Comparison of ENCODE assay signal across 17 cellular contexts in the genomic region with DNA sequence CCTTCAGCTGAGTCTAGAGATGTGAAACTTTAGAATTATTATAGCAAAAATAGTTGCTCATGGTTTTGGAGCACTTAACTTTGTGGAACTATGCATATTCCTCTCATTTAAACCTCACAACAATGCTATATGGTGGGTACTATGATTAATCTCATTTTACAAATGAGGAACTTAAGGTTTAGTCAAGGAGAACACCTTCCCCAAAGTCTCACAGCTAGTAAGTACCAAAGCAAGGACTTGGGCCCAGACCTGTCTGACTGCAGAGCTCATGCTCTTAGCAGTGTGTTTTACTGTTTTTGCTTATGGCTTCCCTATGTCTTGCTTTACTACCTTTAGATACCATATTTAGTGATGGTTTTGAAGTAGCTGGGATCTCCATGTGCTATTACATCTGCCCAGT. TPM values are rescaled to one million over a fixed set of nuclear protein-coding genes. Genes with fewer than 3 reads are reported as not detected.
DNase-seq lines count a peak whose midpoint lies in the region; ATAC-seq and TF ChIP-seq lines count a peak whose summit lies in the region.
"Had no signal": no experiment of that assay in that cellular context is flagged by ENCODE, and none has a peak within 500 bp of the region (broad histone marks: within the 10 kb centered on the region; RNA-seq: fewer than 3 reads in every experiment).

No MANE protein-coding gene starts in this region.

- no peak overlapping the region for H3K4me3 ChIP-seq in GM06990 (replicated peaks; ENCODE audit: low read depth, low read length)
- no peak overlapping the region for H3K4me3 ChIP-seq in OCI-LY3 (ENCODE audit: low read length)
- no peak overlapping the region for H3K4me3 ChIP-seq in coronary artery
- H3K4me3 ChIP-seq: SJCRH30 had no signal

- no peaks in the 10 kb centered on the region for H3K9me3 ChIP-seq in OCI-LY3 (ENCODE audit: insufficient read depth, low read length)
- H3K9me3 ChIP-seq: SJCRH30 had no signal

- DNase-seq in GM06990 (ENCODE audit: extremely low read depth, insufficient read length), result peak; percentile 22
- peak; percentile 44 for DNase-seq in naive B cell
- no peak for DNase-seq in activated T-cell treated with anti-CD3 and anti-CD28 coated beads, Interleukin-2, amount 50 U/mL, for 72 hours
- DNase-seq in coronary artery (ENCODE audit: low spot score), result no peak
- DNase-seq: C1 segment of cervical spinal cord, H9, NCI-H1417, NCI-H187, NCI-H226, NCI-H524, SJCRH30, T-helper 17 cell had no signal

- H2AFZ ChIP-seq in OCI-LY3 (ENCODE audit: low read depth, low read length), result no peak overlapping the region

- TF ChIP-seq CTCF in GM06990 (IDR thresholded peaks at IDR 0.05; ENCODE audit: insufficient read depth, low read length, poor library complexity, severe bottlenecking) (no peak), OCI-LY3 (IDR thresholded peaks at IDR 0.05; ENCODE audit: low read depth, low read length) (no peak), coronary artery (IDR thresholded peaks at IDR 0.05) (no peak)

- H3K79me2 ChIP-seq in OCI-LY3 (ENCODE audit: low read length), result peaks cover 22% of the 10 kb centered on the region

- H3K27me3 ChIP-seq in GM06990 (replicated peaks; ENCODE audit: control insufficient read depth, insufficient read depth, low read length), result no peaks in the 10 kb centered on the region
- no peaks in the 10 kb centered on the region for H3K27me3 ChIP-seq in OCI-LY3 (ENCODE audit: low read depth, low read length)
- H3K27me3 ChIP-seq: SJCRH30 had no signal

- peaks cover 6 to 44% (median 11%) of the 10 kb centered on the region in 3 donors for H3K4me1 Mint-ChIP-seq in naive B cell
- peaks cover 19% of the 10 kb centered on the region for H3K4me1 Mint-ChIP-seq in activated T-cell treated with anti-CD3 and anti-CD28 coated beads, Interleukin-2, amount 50 U/mL, for 72 hours (ENCODE audit: low read depth)
- H3K4me1 Mint-ChIP-seq: H9 had no signal

- H3K9me3 Mint-ChIP-seq in naive B cell, result no peaks in the 10 kb centered on the region
- no peaks in the 10 kb centered on the region for H3K9me3 Mint-ChIP-seq in activated T-cell treated with anti-CD3 and anti-CD28 coated beads, Interleukin-2, amount 50 U/mL, for 72 hours

- peak overlapping the region; percentile 21 for H3K4me2 ChIP-seq in OCI-LY3 (ENCODE audit: low read length)

- peak overlapping the region; percentile 77 for H3K27ac ChIP-seq in OCI-LY3 (ENCODE audit: low read length)
- H3K27ac ChIP-seq in coronary artery, result no peak overlapping the region
- H3K27ac ChIP-seq: SJCRH30 had no signal

- ATAC-seq in HG02852 (IDR thresholded peaks at IDR 0.05; ENCODE audit: unreplicated experiment) (peak; percentile 33), naive B cell (ENCODE audit: low read depth in 2 of 2) (peak; percentile 75 to 85), GM21529 (IDR thresholded peaks at IDR 0.05; ENCODE audit: unreplicated experiment) (no peak), GM18519 (IDR thresholded peaks at IDR 0.05; ENCODE audit: low FRiP score, unreplicated experiment) (no peak)
- no peak for ATAC-seq in activated T-cell treated with anti-CD3 and anti-CD28 coated beads, Interleukin-2, amount 50 U/mL, for 72 hours (replicated peaks in 1 of 2)
- ATAC-seq: Panc1, T-helper 17 cell had no signal

- H3K36me3 Mint-ChIP-seq in naive B cell, result no peaks in the 10 kb centered on the region
- H3K36me3 Mint-ChIP-seq in activated T-cell treated with anti-CD3 and anti-CD28 coated beads, Interleukin-2, amount 50 U/mL, for 72 hours (ENCODE audit: insufficient read depth in 2 of 2), result peaks cover 0 to 3% of the 10 kb centered on the region in 2 donors

- peak overlapping the region in 3 of 8 donors; percentile 17 to 48 (median 35) for H3K4me3 Mint-ChIP-seq in naive B cell
- H3K4me3 Mint-ChIP-seq in activated T-cell treated with anti-CD3 and anti-CD28 coated beads, Interleukin-2, amount 50 U/mL, for 72 hours, result no peak overlapping the region
- H3K4me3 Mint-ChIP-seq: H9, T-helper 17 cell had no signal

- peak overlapping the region; percentile 22 to 92 (median 60) for H3K27ac Mint-ChIP-seq in naive B cell
- H3K27ac Mint-ChIP-seq in activated T-cell treated with anti-CD3 and anti-CD28 coated beads, Interleukin-2, amount 50 U/mL, for 72 hours, result no peak overlapping the region
- H3K27ac Mint-ChIP-seq: H9, T-helper 17 cell had no signal

- H3K4me1 ChIP-seq in OCI-LY3 (ENCODE audit: low read length), result peaks cover 42% of the 10 kb centered on the region

- H4K20me1 ChIP-seq in OCI-LY3 (ENCODE audit: insufficient read depth, low read length), result peaks cover 11% of the 10 kb centered on the region

- H3K27me3 Mint-ChIP-seq in naive B cell, result peaks cover 0 to under 1% (median 0%) of the 10 kb centered on the region in 3 donors
- no peaks in the 10 kb centered on the region for H3K27me3 Mint-ChIP-seq in activated T-cell treated with anti-CD3 and anti-CD28 coated beads, Interleukin-2, amount 50 U/mL, for 72 hours (ENCODE audit: low read depth)
- H3K27me3 Mint-ChIP-seq: T-helper 17 cell had no signal

- H3K9ac ChIP-seq in OCI-LY3 (ENCODE audit: low read length), result no peak overlapping the region

- H3K36me3 ChIP-seq in GM06990 (ENCODE audit: control insufficient read depth, insufficient read depth, low read length) (no peaks in the 10 kb centered on the region), OCI-LY3 (replicated peaks; ENCODE audit: low read depth, low read length) (peaks cover 11% of the 10 kb centered on the region)

RNA-seq across cellular contexts. Expression of a gene that starts 5.1 kb away (rescaled TPM):
- 10 to 100 TPM; 61.8 to 98.9 (median 75.6) TPM for polyA plus RNA-seq in naive B cell (ENCODE audit: low read depth in 6 of 6)
- total RNA-seq in activated T-cell treated with anti-CD3 and anti-CD28 coated beads, Interleukin-2, amount 50 U/mL, for 72 hours, result 10 to 100 TPM; 75.6 to 84.8 TPM

RNA-seq across cellular contexts. Expression of a gene that starts 14.2 kb away (rescaled TPM):
- polyA plus RNA-seq in naive B cell (ENCODE audit: low read depth in 6 of 6), result 10 to 100 TPM in 5 of 6 donors, 1 to 10 TPM in 1; 5.3 to 26.8 (median 20.7) TPM
- 10 to 100 TPM; 22.1 to 23.5 TPM for total RNA-seq in activated T-cell treated with anti-CD3 and anti-CD28 coated beads, Interleukin-2, amount 50 U/mL, for 72 hours

RNA-seq across cellular contexts. Expression of a gene that starts 26.8 kb away (rescaled TPM):
- 1 to 10 TPM; 4.2 to 9.4 (median 7.1) TPM for polyA plus RNA-seq in naive B cell (ENCODE audit: low read depth in 6 of 6)
- 10 to 100 TPM; 15.9 to 18.8 TPM for total RNA-seq in activated T-cell treated with anti-CD3 and anti-CD28 coated beads, Interleukin-2, amount 50 U/mL, for 72 hours

Comparison
In these comparisons a context has a peak if more than half of its experiments do, and no peak if none do; other contexts are left out.
1. DNase-seq: peak in GM06990 (single experiment) and naive B cell (single experiment); none in activated T-cell treated with anti-CD3 and anti-CD28 coated beads, Interleukin-2, amount 50 U/mL, for 72 hours (0 of 2) and coronary artery (single experiment).
2. ATAC-seq: peak in HG02852 (single experiment) and naive B cell (2 of 2); none in GM21529 (single experiment), activated T-cell treated with anti-CD3 and anti-CD28 coated beads, Interleukin-2, amount 50 U/mL, for 72 hours (0 of 2) and GM18519 (single experiment).